22 cellular contexts compared by ENCODE assay signal in genomic region chr7:40802497-40802896, GRCh38.
"Had no signal": no experiment of that assay in that cellular context is flagged by ENCODE, and none has a peak within 500 bp of the region (broad histone marks: within the 10 kb centered on the region; RNA-seq: fewer than 3 reads in every experiment).

No MANE protein-coding gene starts in this region.

- H3K36me3 ChIP-seq: ascending aorta, gastrocnemius medialis, heart left ventricle, lower lobe of right lung, right atrium auricular region, transverse colon, vagina had no signal

- H3K4me1 ChIP-seq: lower lobe of right lung had no signal

- H3K27ac ChIP-seq: ascending aorta, epithelial cell of prostate, gastrocnemius medialis, heart left ventricle, lower lobe of right lung, right atrium auricular region, transverse colon, vagina had no signal

- ATAC-seq: activated naive CD8-positive, alpha-beta T cell treated with anti-CD3 and anti-CD28 coated beads, Interleukin-2, amount 50 U/mL, for 24 hours; effector memory CD8-positive, alpha-beta T cell; gastrocnemius medialis; heart left ventricle; left cardiac atrium; lower lobe of right lung had no signal

- H3K27me3 ChIP-seq: ascending aorta, gastrocnemius medialis, heart left ventricle, right atrium auricular region, transverse colon, vagina had no signal

- DNase-seq: activated CD4-positive, alpha-beta T cell treated with anti-CD3 and anti-CD28 coated beads, Interleukin-2, amount 50 U/mL, for 48 hours; activated naive CD4-positive, alpha-beta T cell treated with anti-CD3 and anti-CD28 coated beads for 36 hours; activated naive CD8-positive, alpha-beta T cell treated with anti-CD3 and anti-CD28 coated beads, Interleukin-2, amount 50 U/mL, for 24 hours; activated T-cell treated with anti-CD3 and anti-CD28 coated beads, Interleukin-2, amount 50 U/mL, for 1 hour; dermis blood vessel endothelial cell; effector memory CD8-positive, alpha-beta T cell; gastrocnemius medialis; heart left ventricle; immature natural killer cell; left cardiac atrium; lower lobe of right lung; nephron progenitor cell; stimulated activated CD4-positive, alpha-beta T cell treated with anti-CD3 and anti-CD28 coated beads, Interleukin-15, amount 100 ng/mL, for 24 hours; stimulated activated CD4-positive, alpha-beta T cell treated with anti-CD3 and anti-CD28 coated beads, Interleukin-4, amount 100 ng/mL, for 1 hour; stimulated activated naive CD4-positive, alpha-beta T cell treated with Interleukin-2 at 50 U/mL for 16 hours; substantia nigra; transverse colon had no signal

- H3K4me3 ChIP-seq: ascending aorta, gastrocnemius medialis, heart left ventricle, lower lobe of right lung, right atrium auricular region, skin epidermis, transverse colon, vagina had no signal

- H3K9me3 ChIP-seq: ascending aorta, gastrocnemius medialis, heart left ventricle, lower lobe of right lung, right atrium auricular region, transverse colon, vagina had no signal
